In the genomic region with DNA sequence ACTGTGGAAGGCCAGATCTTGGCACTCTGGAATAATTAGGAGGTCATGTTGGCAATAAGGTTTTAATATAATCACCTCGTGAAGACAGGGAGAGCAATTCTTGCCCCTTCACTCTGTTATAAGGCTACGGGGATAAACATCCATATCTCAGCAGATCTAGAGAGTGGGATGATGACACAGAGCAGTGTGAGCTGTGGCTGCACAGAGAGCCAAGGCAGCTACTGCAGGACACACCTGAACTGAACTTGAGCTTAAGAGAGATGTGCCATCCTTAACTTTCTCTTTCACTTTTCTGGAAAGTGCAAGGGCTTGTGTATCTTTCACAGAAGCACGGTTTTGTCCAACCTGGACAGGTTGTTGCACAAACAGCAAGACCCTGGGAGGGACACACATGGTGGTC, we compare ENCODE assay signal across 27 cellular contexts.
A peak's percentile ranks its signal among the peaks of the same experiment; 100 is the strongest.
DNase-seq lines count a peak whose midpoint lies in the region; ATAC-seq, FAIRE-seq and TF ChIP-seq lines count a peak whose summit lies in the region.
"Had no signal": no experiment of that assay in that cellular context is flagged by ENCODE, and none has a peak within 500 bp of the region (broad histone marks: within the 10 kb centered on the region; RNA-seq: fewer than 3 reads in every experiment).

No MANE protein-coding gene starts in this region.

- dilution Hi-C loops in keratinocyte (cut with MboI; ENCODE audit: extremely low pct_ligation_motif_present, low sequenced_read_pairs) = no loop called here

- H3K9me3 ChIP-seq in keratinocyte (ENCODE audit: control insufficient read depth, low read depth, low read length) (no peaks in the 10 kb centered on the region), small intestine (ENCODE audit: control insufficient read depth, low read depth) (no peaks in the 10 kb centered on the region)
- H3K9me3 ChIP-seq: spleen, stomach, transverse colon had no signal

- H3K4me3 ChIP-seq in keratinocyte (ENCODE audit: control insufficient read depth in 2 of 3, extremely low read depth in 1 of 3, insufficient read depth in 2 of 3, low read depth in 1 of 3, low read length in 3 of 3) (no peak overlapping the region), small intestine (ENCODE audit: low read depth in 1 of 2, low read length in 2 of 2) (no peak overlapping the region)
- H3K4me3 ChIP-seq: spleen, stomach, transverse colon had no signal

- H3K4me3 Mint-ChIP-seq in activated naive CD8-positive, alpha-beta T cell treated with anti-CD3 and anti-CD28 coated beads, Interleukin-2, amount 10 ng/mL, durations not matched to agents 7 days and 5 days = peak overlapping the region; percentile 53
- H3K4me3 Mint-ChIP-seq in activated naive CD8-positive, alpha-beta T cell treated with anti-CD3 and anti-CD28 coated beads for 36 hours = no peak overlapping the region
- peak overlapping the region; percentile 68 for H3K4me3 Mint-ChIP-seq in T-helper 1 cell treated with Interleukin-12 subunit alpha and Interleukin-12 subunit beta and Interleukin-4 antibody, amounts not matched to agents 30 μg/mL and 1 μg/mL, for 36 hours
- H3K4me3 Mint-ChIP-seq: IgD-negative memory B cell had no signal

- peak overlapping the region; percentile 21 for H2AFZ ChIP-seq in keratinocyte (ENCODE audit: control insufficient read depth, low read length)

- H3K4me1 ChIP-seq in keratinocyte (ENCODE audit: control insufficient read depth, extremely low read depth, insufficient read depth, low read length) = peaks cover 9% of the 10 kb centered on the region
- H3K4me1 ChIP-seq in small intestine (ENCODE audit: control insufficient read depth in 2 of 2, insufficient read depth in 1 of 2, low read depth in 1 of 2, low read length in 1 of 2) = no peaks in the 10 kb centered on the region
- H3K4me1 ChIP-seq: stomach, transverse colon had no signal

- H3K27me3 ChIP-seq in keratinocyte (ENCODE audit: control insufficient read depth, extremely low read depth, insufficient read depth, low read length) = no peaks in the 10 kb centered on the region
- H3K27me3 ChIP-seq in small intestine (ENCODE audit: control insufficient read depth in 2 of 2, insufficient read depth in 2 of 2, low read length in 2 of 2) = no peaks in the 10 kb centered on the region
- H3K27me3 ChIP-seq: stomach, transverse colon had no signal

- H3K27ac ChIP-seq in keratinocyte (ENCODE audit: control insufficient read depth, insufficient read depth, low read length) = no peak overlapping the region
- no peak overlapping the region for H3K27ac ChIP-seq in small intestine (ENCODE audit: low read depth in 1 of 2, low read length in 1 of 2)
- H3K27ac ChIP-seq: spleen, stomach, transverse colon, WERI-Rb-1 had no signal

- no peaks in the 10 kb centered on the region for H3K9me3 Mint-ChIP-seq in activated naive CD8-positive, alpha-beta T cell treated with anti-CD3 and anti-CD28 coated beads, Interleukin-2, amount 10 ng/mL, durations not matched to agents 7 days and 5 days
- peaks cover 1% of the 10 kb centered on the region for H3K9me3 Mint-ChIP-seq in activated naive CD8-positive, alpha-beta T cell treated with anti-CD3 and anti-CD28 coated beads for 36 hours
- H3K9me3 Mint-ChIP-seq in T-helper 1 cell treated with Interleukin-12 subunit alpha and Interleukin-12 subunit beta and Interleukin-4 antibody, amounts not matched to agents 30 μg/mL and 1 μg/mL, for 36 hours = no peaks in the 10 kb centered on the region
- H3K9me3 Mint-ChIP-seq: IgD-negative memory B cell had no signal

- no peak for TF ChIP-seq CTCF in keratinocyte (optimal IDR thresholded peaks at IDR 0.05 in 1 of 3, IDR thresholded peaks at IDR 0.05 in 1 of 3, conservative IDR thresholded peaks at IDR 0.05 in 1 of 3; ENCODE audit: extremely low read depth in 1 of 3, insufficient read depth in 2 of 3, low read length in 3 of 3)

- no peaks in the 10 kb centered on the region for H3K27me3 Mint-ChIP-seq in activated naive CD8-positive, alpha-beta T cell treated with anti-CD3 and anti-CD28 coated beads, Interleukin-2, amount 10 ng/mL, durations not matched to agents 7 days and 5 days
- no peaks in the 10 kb centered on the region for H3K27me3 Mint-ChIP-seq in activated naive CD8-positive, alpha-beta T cell treated with anti-CD3 and anti-CD28 coated beads for 36 hours
- peaks cover 14% of the 10 kb centered on the region for H3K27me3 Mint-ChIP-seq in T-helper 1 cell treated with Interleukin-12 subunit alpha and Interleukin-12 subunit beta and Interleukin-4 antibody, amounts not matched to agents 30 μg/mL and 1 μg/mL, for 36 hours (ENCODE audit: low read depth)
- H3K27me3 Mint-ChIP-seq: IgD-negative memory B cell had no signal

- DNase-seq in activated naive CD8-positive, alpha-beta T cell treated with anti-CD3 and anti-CD28 coated beads, Interleukin-2, amount 10 ng/mL, durations not matched to agents 7 days and 5 days = no peak
- no peak for DNase-seq in activated naive CD8-positive, alpha-beta T cell treated with anti-CD3 and anti-CD28 coated beads for 36 hours
- DNase-seq in LoVo (ENCODE audit: low spot score) = peak; percentile 7
- DNase-seq in keratinocyte (ENCODE audit: low read depth, low spot score) = no peak
- DNase-seq in kidney tubule cell (ENCODE audit: low spot score) = no peak
- DNase-seq in small intestine = no peak
- DNase-seq in NCI-H1694 (lab: John Stamatoyannopoulos, UW) = no peak
- DNase-seq: AML-193; central memory CD4-positive, alpha-beta T cell; dermis blood vessel endothelial cell; DMS79; glutamatergic neuron; left colon; mesendoderm; NCI-H146; NCI-H526 treated with DMSO at 0.1 percent for 48 hours; SHP77 treated with DMSO at 0.1 percent for 48 hours; spleen; stimulated activated CD4-positive, alpha-beta T cell treated with anti-CD3 and anti-CD28 coated beads, Interleukin-4, amount 100 ng/mL, for 24 hours; stomach; transverse colon; WERI-Rb-1 had no signal

- peaks cover 23% of the 10 kb centered on the region for H3K4me1 Mint-ChIP-seq in activated naive CD8-positive, alpha-beta T cell treated with anti-CD3 and anti-CD28 coated beads, Interleukin-2, amount 10 ng/mL, durations not matched to agents 7 days and 5 days
- H3K4me1 Mint-ChIP-seq in activated naive CD8-positive, alpha-beta T cell treated with anti-CD3 and anti-CD28 coated beads for 36 hours = peaks cover 26% of the 10 kb centered on the region
- H3K4me1 Mint-ChIP-seq in T-helper 1 cell treated with Interleukin-12 subunit alpha and Interleukin-12 subunit beta and Interleukin-4 antibody, amounts not matched to agents 30 μg/mL and 1 μg/mL, for 36 hours (ENCODE audit: low read depth) = peaks cover 30% of the 10 kb centered on the region

- peak overlapping the region; percentile 17 for H3K4me2 ChIP-seq in keratinocyte (ENCODE audit: control insufficient read depth, extremely low read depth, insufficient read depth, low read depth, low read length)

- no peaks in the 10 kb centered on the region for H3K79me2 ChIP-seq in keratinocyte (ENCODE audit: control insufficient read depth, insufficient read depth, low read length)

- peak; percentile 94 for ATAC-seq in activated naive CD8-positive, alpha-beta T cell treated with anti-CD3 and anti-CD28 coated beads, Interleukin-2, amount 10 ng/mL, durations not matched to agents 7 days and 5 days (ENCODE audit: low read depth)
- ATAC-seq: HCT116, left colon had no signal

- FAIRE-seq in keratinocyte (lab: Jason Lieb, UNC) = peak; percentile 5
- no peak for FAIRE-seq in small intestine (lab: Jason Lieb, UNC)
- FAIRE-seq: astrocyte, endothelial cell of umbilical vein had no signal

- no peaks in the 10 kb centered on the region for H4K20me1 ChIP-seq in keratinocyte (ENCODE audit: control insufficient read depth, extremely low read depth, insufficient read depth, low read length)

- POLR2A ChIA-PET in activated naive CD8-positive, alpha-beta T cell treated with anti-CD3 and anti-CD28 coated beads, Interleukin-2, amount 10 ng/mL, durations not matched to agents 7 days and 5 days (lab: Charles Lee) = interaction anchor here (0.6 to 0.9 kb wide), 3 partner anchors 9 to 168 kb away, joined by 3 read pairs; no protein-coding TSS in a partner anchor

- H3K36me3 Mint-ChIP-seq in activated naive CD8-positive, alpha-beta T cell treated with anti-CD3 and anti-CD28 coated beads, Interleukin-2, amount 10 ng/mL, durations not matched to agents 7 days and 5 days = peaks cover 2% of the 10 kb centered on the region
- H3K36me3 Mint-ChIP-seq in activated naive CD8-positive, alpha-beta T cell treated with anti-CD3 and anti-CD28 coated beads for 36 hours = no peaks in the 10 kb centered on the region
- peaks cover 4% of the 10 kb centered on the region for H3K36me3 Mint-ChIP-seq in T-helper 1 cell treated with Interleukin-12 subunit alpha and Interleukin-12 subunit beta and Interleukin-4 antibody, amounts not matched to agents 30 μg/mL and 1 μg/mL, for 36 hours (ENCODE audit: low read depth)
- H3K36me3 Mint-ChIP-seq: IgD-negative memory B cell had no signal

- peaks cover 2% of the 10 kb centered on the region for H3K9me1 ChIP-seq in keratinocyte (ENCODE audit: control insufficient read depth, extremely low read depth, insufficient read depth, low read length)

- 30 to 62% (median 37%) methylated on average over 3 of the region's 3 CpGs for WGBS in small intestine, 3 donors

- H3K9ac ChIP-seq in keratinocyte (ENCODE audit: control insufficient read depth, extremely low read depth, insufficient read depth, low read length) = no peak overlapping the region

- H3K36me3 ChIP-seq in keratinocyte (ENCODE audit: control insufficient read depth in 2 of 2, extremely low read depth in 1 of 2, insufficient read depth in 2 of 2, low read length in 2 of 2) (no peaks in the 10 kb centered on the region), small intestine (ENCODE audit: control insufficient read depth in 2 of 2, insufficient read depth in 2 of 2, low read length in 2 of 2) (no peaks in the 10 kb centered on the region)
- H3K36me3 ChIP-seq: spleen, stomach, transverse colon, WERI-Rb-1 had no signal

- H3K27ac Mint-ChIP-seq in activated naive CD8-positive, alpha-beta T cell treated with anti-CD3 and anti-CD28 coated beads, Interleukin-2, amount 10 ng/mL, durations not matched to agents 7 days and 5 days = peak overlapping the region; percentile 76
- H3K27ac Mint-ChIP-seq in activated naive CD8-positive, alpha-beta T cell treated with anti-CD3 and anti-CD28 coated beads for 36 hours = no peak overlapping the region
- peak overlapping the region; percentile 54 for H3K27ac Mint-ChIP-seq in T-helper 1 cell treated with Interleukin-12 subunit alpha and Interleukin-12 subunit beta and Interleukin-4 antibody, amounts not matched to agents 30 μg/mL and 1 μg/mL, for 36 hours
